ENCODE assay signal across 8 cellular contexts in the genomic region with DNA sequence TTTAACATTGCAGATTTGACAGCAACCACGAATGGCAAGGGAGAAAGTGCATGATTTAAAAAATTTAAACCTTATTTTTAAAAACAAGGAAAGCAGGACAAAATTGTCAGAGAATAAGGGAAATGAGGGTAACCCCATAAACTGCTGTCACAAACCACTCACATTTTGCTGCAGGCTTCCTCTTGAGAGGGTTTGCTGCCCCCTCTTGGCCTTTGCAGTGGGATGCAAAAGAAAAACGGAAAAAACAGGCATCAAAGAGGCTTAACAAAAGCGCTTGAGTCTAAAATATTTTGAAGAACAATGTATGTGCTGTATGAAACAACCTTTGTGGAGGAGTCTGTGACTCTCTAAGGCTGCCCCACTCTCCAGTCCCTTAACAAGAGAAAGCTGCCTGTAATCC.
A peak's percentile ranks its signal among the peaks of the same experiment; 100 is the strongest.
DNase-seq lines count a peak whose midpoint lies in the region; ATAC-seq and TF ChIP-seq lines count a peak whose summit lies in the region.

No MANE protein-coding gene starts in this region.

- peak overlapping the region; percentile 29 for H3K9ac ChIP-seq in SK-N-MC (ENCODE audit: insufficient read length)

- H3K9me3 ChIP-seq in SK-N-MC (ENCODE audit: low read depth, low read length): no peaks in the 10 kb centered on the region

- H3K4me3 ChIP-seq in SK-N-MC (no peak overlapping the region), dorsolateral prefrontal cortex (no peak overlapping the region)

- peak; percentile 76 for ATAC-seq in GM21576 (IDR thresholded peaks at IDR 0.05; ENCODE audit: unreplicated experiment)

- peak; percentile 55 to 85 (median 76) for TF ChIP-seq CTCF in dorsolateral prefrontal cortex (IDR thresholded peaks at IDR 0.05 in 54 of 56, conservative IDR thresholded peaks at IDR 0.05 in 2 of 56; ENCODE audit: low read depth in 1 of 56, partially characterized antibody in 56 of 56)

- no peaks in the 10 kb centered on the region for H3K27me3 ChIP-seq in dorsolateral prefrontal cortex

- peak; percentile 93 for DNase-seq in DMS53 (lab: John Stamatoyannopoulos, UW)
- DNase-seq in MV-4-11 (lab: John Stamatoyannopoulos, UW): peak; percentile 51
- DNase-seq in SK-N-MC (ENCODE audit: low read depth, low spot score): peak; percentile 26
- peak in 8 of 10 donors; percentile 35 to 69 (median 62) for DNase-seq in dorsolateral prefrontal cortex
- DNase-seq in mucosa of gallbladder (ENCODE audit: low spot score): peak; percentile 34
- DNase-seq in effector CD8-positive, alpha-beta T cell (lab: John Stamatoyannopoulos, UW): no peak
- DNase-seq in activated gamma-delta T cell treated with Interleukin-2 at 50 U/mL for 16 hours: no peak

- intact Hi-C loops in dorsolateral prefrontal cortex (cut with DNase I): loop anchor here (5.0 to 10.0 kb wide), 2 partner anchors 1106 to 1409 kb away; partner anchors contain the start of gene DSEL (in 1 of the 2)

- H3K36me3 ChIP-seq in SK-N-MC (ENCODE audit: insufficient read depth, low read length): no peaks in the 10 kb centered on the region

- no peak overlapping the region for H3K27ac ChIP-seq in SK-N-MC
- H3K27ac ChIP-seq in dorsolateral prefrontal cortex: no peak overlapping the region

Comparison
In these comparisons a context has a peak if more than half of its experiments do, and no peak if none do; other contexts are left out.
1. DNase-seq: peak in DMS53 (single experiment), MV-4-11 (single experiment), SK-N-MC (single experiment), dorsolateral prefrontal cortex (8 of 10) and mucosa of gallbladder (single experiment); none in effector CD8-positive, alpha-beta T cell (single experiment) and activated gamma-delta T cell treated with Interleukin-2 at 50 U/mL for 16 hours (single experiment).